Comparison of ENCODE assay signal across 23 cellular contexts in genomic region chr21:38908537-38908936, GRCh38.
DNase-seq lines count a peak whose midpoint lies in the region; ATAC-seq, FAIRE-seq and TF ChIP-seq lines count a peak whose summit lies in the region.
"Had no signal": no experiment of that assay in that cellular context is flagged by ENCODE, and none has a peak within 500 bp of the region (broad histone marks: within the 10 kb centered on the region; RNA-seq: fewer than 3 reads in every experiment).

No MANE protein-coding gene starts in this region.

- intact Hi-C loops in HepG2 (cut with micrococcal nuclease; ENCODE audit: unreplicated experiment), result no loop called here
- intact Hi-C loops in stomach (cut with DNase I; ENCODE audit: low total_unique reads), result no loop called here

- no peaks in the 10 kb centered on the region for H3K27me3 ChIP-seq in liver (ENCODE audit: control insufficient read depth in 4 of 4, insufficient read depth in 4 of 4, low read length in 3 of 4)
- no peaks in the 10 kb centered on the region; a peak in 1 of 5 replicates for H3K27me3 ChIP-seq in HepG2 (ENCODE audit: control insufficient read depth in 1 of 2, insufficient read depth in 2 of 2, low read length in 2 of 2)
- H3K27me3 ChIP-seq in foreskin keratinocyte, result no peaks in the 10 kb centered on the region
- no peaks in the 10 kb centered on the region for H3K27me3 ChIP-seq in stomach
- H3K27me3 ChIP-seq: testis had no signal

- H3K9ac ChIP-seq in liver (ENCODE audit: low read depth in 1 of 2, low read length in 2 of 2), result no peak overlapping the region
- no peak overlapping the region for H3K9ac ChIP-seq in HepG2 (ENCODE audit: insufficient read depth, low read depth, low read length)
- H3K9ac ChIP-seq: BLaER1 treated with 17β-estradiol and CSF1 and Interleukin-3, amounts not matched to agents 10 nM and 100 nM had no signal

- DNase-seq in HepG2 (ENCODE audit: low spot score) (no peak), foreskin keratinocyte (peak; percentile 68 to 80), stomach (no peak), NCI-H1930 (lab: John Stamatoyannopoulos, UW) (no peak), dermis blood vessel endothelial cell (no peak)
- DNase-seq in stimulated activated CD4-positive, alpha-beta T cell treated with anti-CD3 and anti-CD28 coated beads, Interleukin-12 subunit alpha, Interleukin-12 subunit beta, amount 100 ng/mL, for 4 hours, result no peak
- DNase-seq: ACHN; activated CD4-positive, alpha-beta T cell treated with anti-CD3 and anti-CD28 coated beads, Interleukin-2, amount 10 ng/mL, durations not matched to agents 24 days and 14 days; effector memory CD8-positive, alpha-beta T cell; glutamatergic neuron; natural killer cell; NCI-H510A; stimulated activated CD4-positive, alpha-beta T cell treated with anti-CD3 and anti-CD28 coated beads, Interleukin-1b, Interleukin-23, amount 100 ng/mL, for 48 hours; T-helper 2 cell; testis had no signal

- no TSS peak for BruUV-seq in HepG2 (replicated peaks; lab: Mats Ljungman, UMichigan)

- H3K9me3 ChIP-seq in liver (ENCODE audit: control insufficient read depth in 4 of 4, low read length in 3 of 4) (no peaks in the 10 kb centered on the region), HepG2 (ENCODE audit: low read length) (no peaks in the 10 kb centered on the region), stomach (no peaks in the 10 kb centered on the region)
- H3K9me3 ChIP-seq: testis had no signal

- H3K36me3 ChIP-seq in liver (ENCODE audit: control insufficient read depth in 4 of 4, insufficient read depth in 3 of 4, low read depth in 1 of 4, low read length in 3 of 4), result no peaks in the 10 kb centered on the region
- no peaks in the 10 kb centered on the region for H3K36me3 ChIP-seq in HepG2 (replicated peaks in 1 of 2; ENCODE audit: control insufficient read depth in 1 of 2, insufficient read depth in 2 of 2, low read length in 2 of 2)
- H3K36me3 ChIP-seq in stomach, result no peaks in the 10 kb centered on the region
- H3K36me3 ChIP-seq: BLaER1 treated with 17β-estradiol and CSF1 and Interleukin-3, amounts not matched to agents 10 nM and 100 nM had no signal

- no peak for TF ChIP-seq POLR2A in HepG2 (IDR thresholded peaks at IDR 0.05; ENCODE audit: insufficient read depth in 1 of 2, low read depth in 2 of 2, low read length in 2 of 2)
- no peak for TF ChIP-seq POLR2A in stomach (IDR thresholded peaks at IDR 0.05)

- no peaks in the 10 kb centered on the region for H4K20me1 ChIP-seq in HepG2 (ENCODE audit: insufficient read depth, low read length)
- H4K20me1 ChIP-seq: BLaER1 treated with 17β-estradiol and CSF1 and Interleukin-3, amounts not matched to agents 10 nM and 100 nM had no signal

- in situ Hi-C loops in HepG2 (cut with HindIII; ENCODE audit: extremely low pct_ligation_motif_present, low pct_unique_long_range_greater_than_20kb), result no loop called here

- WGBS in liver, result 95% methylated on average over 4 of the region's 4 CpGs
- 86% methylated on average over 3 of the region's 4 CpGs for WGBS in HepG2 (ENCODE audit: low lambda C conversion rate)
- 89 to 96% (median 90%) methylated on average over 4 of the region's 4 CpGs for WGBS in stomach, 5 donors

- H3K4me2 ChIP-seq in HepG2 (ENCODE audit: low read depth, low read length), result no peak overlapping the region

- TF ChIP-seq RAD21 in liver (IDR thresholded peaks at IDR 0.05), result no peak
- no peak for TF ChIP-seq RAD21 in HepG2 (CRISPR knock-in tag; IDR thresholded peaks at IDR 0.05)

- TF ChIP-seq CTCF in liver (IDR thresholded peaks at IDR 0.05; ENCODE audit: low read depth, low read length, missing input control) (no peak), HepG2 (CRISPR knock-in tag; IDR thresholded peaks at IDR 0.05) (no peak), foreskin keratinocyte (conservative IDR thresholded peaks at IDR 0.05) (no peak), stomach (IDR thresholded peaks at IDR 0.05) (no peak)

- H3K4me3 ChIP-seq in liver (ENCODE audit: low read depth in 1 of 3, low read length in 3 of 3) (no peak overlapping the region), HepG2 (replicated peaks in 1 of 3; ENCODE audit: insufficient read depth in 1 of 3, low read depth in 2 of 3, low read length in 3 of 3) (no peak overlapping the region), stomach (no peak overlapping the region)
- H3K4me3 ChIP-seq: BLaER1 treated with 17β-estradiol and CSF1 and Interleukin-3, amounts not matched to agents 10 nM and 100 nM; testis had no signal

- H2AFZ ChIP-seq in HepG2 (ENCODE audit: low read length), result no peak overlapping the region

- no peaks in the 10 kb centered on the region for H3K79me2 ChIP-seq in HepG2 (ENCODE audit: insufficient read depth, low read length)

- ATAC-seq in HepG2 (no peak), foreskin keratinocyte (no peak), GM18498 (IDR thresholded peaks at IDR 0.05; ENCODE audit: unreplicated experiment) (no peak)
- ATAC-seq: activated naive CD4-positive, alpha-beta T cell treated with anti-CD3 and anti-CD28 coated beads, Interleukin-2, amount 50 U/mL, for 72 hours; effector memory CD8-positive, alpha-beta T cell; natural killer cell; Panc1 had no signal

- POLR2A ChIA-PET in HepG2 (lab: Yijun Ruan, JAX), result no interaction called here

- CTCF ChIA-PET in HepG2 (lab: Yijun Ruan, JAX; ENCODE audit: low intra/inter-chr PET ratio, low total read pairs), result no interaction called here

- TF ChIP-seq EP300 in HepG2 (IDR thresholded peaks at IDR 0.05; ENCODE audit: low read depth in 2 of 2, low read length in 2 of 2), result no peak
- TF ChIP-seq EP300 in HepG2 (CRISPR knock-in tag; IDR thresholded peaks at IDR 0.05; ENCODE audit: borderline replicate concordance), result no peak
- TF ChIP-seq EP300 in stomach (IDR thresholded peaks at IDR 0.05), result no peak

- H3K4me1 ChIP-seq in liver (ENCODE audit: control insufficient read depth in 4 of 4, insufficient read depth in 4 of 4, low read length in 3 of 4) (peaks cover 0 to 26% (median 13%) of the 10 kb centered on the region in 4 donors), HepG2 (ENCODE audit: insufficient read depth, low read length) (peaks cover 66% of the 10 kb centered on the region), foreskin keratinocyte (peaks cover 40% of the 10 kb centered on the region), stomach (peaks cover 43 to 80% (median 60%) of the 10 kb centered on the region in 4 donors)

- H3K27ac ChIP-seq in liver (ENCODE audit: low read depth in 1 of 2, low read length in 2 of 2) (peak overlapping the region; percentile 93 to 96), HepG2 (ENCODE audit: extremely low read length, insufficient read depth, low read length) (no peak overlapping the region), foreskin keratinocyte (peak overlapping the region; percentile 89), stomach (peak overlapping the region; percentile 2 to 94 (median 87))
- H3K27ac ChIP-seq: BLaER1 treated with 17β-estradiol and CSF1 and Interleukin-3, amounts not matched to agents 10 nM and 100 nM had no signal

- no peak for FAIRE-seq in HepG2 (lab: Jason Lieb, UNC)
- FAIRE-seq: astrocyte, GM12892, H1 had no signal

TF ChIP-seq in liver, 16 proteins besides CTCF, POLR2A, EP300 and RAD21 (continues in another document):
- TF ChIP-seq RXRA (IDR thresholded peaks at IDR 0.05) (no peak), HNF4G (IDR thresholded peaks at IDR 0.05) (no peak), YY1 (IDR thresholded peaks at IDR 0.05) (no peak), ZBTB33 (IDR thresholded peaks at IDR 0.05) (no peak), EGR1 (IDR thresholded peaks at IDR 0.05; ENCODE audit: low read depth in 2 of 2) (no peak), FOXA2 (IDR thresholded peaks at IDR 0.05) (no peak)
- TF ChIP-seq, protein P1, sequence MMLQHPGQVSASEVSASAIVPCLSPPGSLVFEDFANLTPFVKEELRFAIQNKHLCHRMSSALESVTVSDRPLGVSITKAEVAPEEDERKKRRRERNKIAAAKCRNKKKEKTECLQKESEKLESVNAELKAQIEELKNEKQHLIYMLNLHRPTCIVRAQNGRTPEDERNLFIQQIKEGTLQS (IDR thresholded peaks at IDR 0.05), result no peak

TF ChIP-seq in HepG2, 621 proteins besides CTCF, POLR2A, EP300 and RAD21 (continues in another document):
- TF ChIP-seq ZNF256 (CRISPR knock-in tag; conservative IDR thresholded peaks at IDR 0.05) (no peak), MAX (IDR thresholded peaks at IDR 0.05) (no peak)
- TF ChIP-seq, protein P2, sequence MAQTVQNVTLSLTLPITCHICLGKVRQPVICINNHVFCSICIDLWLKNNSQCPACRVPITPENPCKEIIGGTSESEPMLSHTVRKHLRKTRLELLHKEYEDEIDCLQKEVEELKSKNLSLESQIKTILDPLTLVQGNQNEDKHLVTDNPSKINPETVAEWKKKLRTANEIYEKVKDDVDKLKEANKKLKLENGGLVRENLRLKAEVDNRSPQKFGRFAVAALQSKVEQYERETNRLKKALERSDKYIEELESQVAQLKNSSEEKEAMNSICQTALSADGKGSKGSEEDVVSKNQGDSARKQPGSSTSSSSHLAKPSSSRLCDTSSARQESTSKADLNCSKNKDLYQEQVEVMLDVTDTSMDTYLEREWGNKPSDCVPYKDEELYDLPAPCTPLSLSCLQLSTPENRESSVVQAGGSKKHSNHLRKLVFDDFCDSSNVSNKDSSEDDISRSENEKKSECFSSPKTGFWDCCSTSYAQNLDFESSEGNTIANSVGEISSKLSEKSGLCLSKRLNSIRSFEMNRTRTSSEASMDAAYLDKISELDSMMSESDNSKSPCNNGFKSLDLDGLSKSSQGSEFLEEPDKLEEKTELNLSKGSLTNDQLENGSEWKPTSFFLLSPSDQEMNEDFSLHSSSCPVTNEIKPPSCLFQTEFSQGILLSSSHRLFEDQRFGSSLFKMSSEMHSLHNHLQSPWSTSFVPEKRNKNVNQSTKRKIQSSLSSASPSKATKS (CRISPR knock-in tag; IDR thresholded peaks at IDR 0.05), result no peak

Comparison
In these comparisons a context has a peak if more than half of its experiments do, and no peak if none do; other contexts are left out.
1. DNase-seq: peak in foreskin keratinocyte (2 of 2); none in HepG2 (single experiment), stomach (single experiment), NCI-H1930 (0 of 2), stimulated activated CD4-positive, alpha-beta T cell treated with anti-CD3 and anti-CD28 coated beads, Interleukin-12 subunit alpha, Interleukin-12 subunit beta, amount 100 ng/mL, for 4 hours (single experiment) and dermis blood vessel endothelial cell (single experiment).